Comparison of ENCODE assay signal across 1 cellular context in the genomic region with DNA sequence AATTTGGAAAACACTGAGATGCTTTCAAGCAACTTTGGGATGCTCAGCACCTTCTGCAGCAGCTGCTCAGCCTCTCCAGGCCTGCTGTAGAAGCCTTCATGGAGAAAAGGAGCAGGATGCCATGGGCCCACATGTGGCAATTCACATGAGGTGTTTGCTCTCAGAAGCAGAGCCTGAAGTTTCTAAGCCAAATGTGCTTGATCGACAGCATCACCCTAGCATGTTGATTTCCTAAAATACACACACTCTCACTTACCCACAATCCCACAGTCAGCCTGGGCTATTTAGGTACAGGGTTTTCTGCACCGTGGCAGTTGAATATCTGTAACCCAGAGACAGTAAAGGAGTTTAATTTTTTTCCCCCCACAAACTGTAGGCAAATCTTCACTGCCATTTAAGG.
TF ChIP-seq lines count a peak whose summit lies in the region.

No MANE protein-coding gene starts in this region.

TF ChIP-seq in IMR-90, 13 proteins besides CTCF, POLR2A, EP300 and RAD21 (continued from another document):
- no peak for TF ChIP-seq CEBPB (IDR thresholded peaks at IDR 0.05; ENCODE audit: low read depth, low read length)
- TF ChIP-seq BHLHE40 (IDR thresholded peaks at IDR 0.05; ENCODE audit: low read depth, low read length) = no peak
- TF ChIP-seq ELK1 (IDR thresholded peaks at IDR 0.05; ENCODE audit: borderline replicate concordance, low read depth, low read length) = no peak
- TF ChIP-seq FOS (IDR thresholded peaks at IDR 0.05; ENCODE audit: low read depth, low read length) = no peak
- no peak for TF ChIP-seq RFX5 (IDR thresholded peaks at IDR 0.05; ENCODE audit: low read depth, low read length)
- no peak for TF ChIP-seq CHD1 (IDR thresholded peaks at IDR 0.05; ENCODE audit: low read depth, low read length)
